Comparison of ENCODE assay signal across 14 cellular contexts in genomic region chr5:74123928-74124327, GRCh38.
A peak's percentile ranks its signal among the peaks of the same experiment; 100 is the strongest.
DNase-seq lines count a peak whose midpoint lies in the region; ATAC-seq and TF ChIP-seq lines count a peak whose summit lies in the region.
"Had no signal": no experiment of that assay in that cellular context is flagged by ENCODE, and none has a peak within 500 bp of the region (broad histone marks: within the 10 kb centered on the region; RNA-seq: fewer than 3 reads in every experiment).

No MANE protein-coding gene starts in this region.

- intact Hi-C loops in right cardiac atrium (cut with DNase I): no loop called here
- intact Hi-C loops in CD8-positive, alpha-beta T cell (cut with DNase I, micrococcal nuclease): no loop called here

- peaks cover 2% of the 10 kb centered on the region for H3K27me3 Mint-ChIP-seq in CD8-positive, alpha-beta T cell (ENCODE audit: low read depth)

- ATAC-seq in right cardiac atrium (peak; percentile 47 to 83), left lobe of liver (no peak)
- no peak for ATAC-seq in CD8-positive, alpha-beta T cell

- POLR2A ChIA-PET in CD8-positive, alpha-beta T cell (lab: Charles Lee): no interaction called here

- CTCF ChIA-PET in CD8-positive, alpha-beta T cell (lab: Charles Lee): no interaction called here

- no peak for TF ChIP-seq CTCF in CD8-positive, alpha-beta T cell (IDR thresholded peaks at IDR 0.05)

- H3K9me3 Mint-ChIP-seq in CD8-positive, alpha-beta T cell: no peaks in the 10 kb centered on the region

- no peaks in the 10 kb centered on the region for H3K9me3 ChIP-seq in GM23248 (ENCODE audit: low read depth)
- no peaks in the 10 kb centered on the region for H3K9me3 ChIP-seq in right cardiac atrium (ENCODE audit: control insufficient read depth, low read length)
- H3K9me3 ChIP-seq in CD8-positive, alpha-beta T cell (ENCODE audit: low read length): no peaks in the 10 kb centered on the region

- no peak overlapping the region for H3K4me3 Mint-ChIP-seq in CD8-positive, alpha-beta T cell

- H3K27ac Mint-ChIP-seq in CD8-positive, alpha-beta T cell: no peak overlapping the region

- in situ Hi-C loops in GM23248 (cut with MboI): no loop called here

- H3K36me3 ChIP-seq in GM23248 (ENCODE audit: low read depth): no peaks in the 10 kb centered on the region
- H3K36me3 ChIP-seq in CD8-positive, alpha-beta T cell (ENCODE audit: insufficient read depth, low read length): no peaks in the 10 kb centered on the region
- H3K36me3 ChIP-seq: BLaER1 treated with 17β-estradiol and CSF1 and Interleukin-3, amounts not matched to agents 10 nM and 100 nM had no signal

- H2AFZ ChIP-seq in GM23248: no peak overlapping the region

- no peak overlapping the region for H3K27ac ChIP-seq in GM23248
- H3K27ac ChIP-seq in right cardiac atrium (ENCODE audit: low read length): no peak overlapping the region
- no peak overlapping the region for H3K27ac ChIP-seq in CD8-positive, alpha-beta T cell (ENCODE audit: low read depth, low read length)
- H3K27ac ChIP-seq: BLaER1 treated with 17β-estradiol and CSF1 and Interleukin-3, amounts not matched to agents 10 nM and 100 nM had no signal

- H3K4me3 ChIP-seq in GM23248 (no peak overlapping the region), right cardiac atrium (ENCODE audit: low read length) (no peak overlapping the region)
- H3K4me3 ChIP-seq in CD8-positive, alpha-beta T cell (ENCODE audit: low read depth, low read length): no peak overlapping the region
- H3K4me3 ChIP-seq: BLaER1 treated with 17β-estradiol and CSF1 and Interleukin-3, amounts not matched to agents 10 nM and 100 nM had no signal

- H3K4me2 ChIP-seq in GM23248 (ENCODE audit: unreplicated experiment): no peak overlapping the region
- H3K4me2 ChIP-seq: BLaER1 treated with 17β-estradiol and CSF1 and Interleukin-3, amounts not matched to agents 10 nM and 100 nM had no signal

- H3K9me2 ChIP-seq in GM23248 (ENCODE audit: insufficient read depth): no peaks in the 10 kb centered on the region

- no peaks in the 10 kb centered on the region for H3K27me3 ChIP-seq in GM23248 (replicated peaks; ENCODE audit: insufficient read depth)
- H3K27me3 ChIP-seq in right cardiac atrium (ENCODE audit: control insufficient read depth, insufficient read depth): no peaks in the 10 kb centered on the region
- no peaks in the 10 kb centered on the region for H3K27me3 ChIP-seq in CD8-positive, alpha-beta T cell (ENCODE audit: insufficient read depth, low read length)
- H3K27me3 ChIP-seq: BLaER1 treated with 17β-estradiol and CSF1 and Interleukin-3, amounts not matched to agents 10 nM and 100 nM had no signal

- no peaks in the 10 kb centered on the region for H4K20me1 ChIP-seq in GM23248 (ENCODE audit: insufficient read depth)
- H4K20me1 ChIP-seq: BLaER1 treated with 17β-estradiol and CSF1 and Interleukin-3, amounts not matched to agents 10 nM and 100 nM had no signal

- no peaks in the 10 kb centered on the region for H3K36me3 Mint-ChIP-seq in CD8-positive, alpha-beta T cell

- no peaks in the 10 kb centered on the region for H3K79me2 ChIP-seq in GM23248 (ENCODE audit: insufficient read depth)

- no peaks in the 10 kb centered on the region for H3F3A ChIP-seq in GM23248 (ENCODE audit: insufficient read depth)

- H3K4me1 Mint-ChIP-seq in CD8-positive, alpha-beta T cell (ENCODE audit: low read depth): no peaks in the 10 kb centered on the region

- no peak overlapping the region for H3K9ac ChIP-seq in GM23248
- H3K9ac ChIP-seq: BLaER1 treated with 17β-estradiol and CSF1 and Interleukin-3, amounts not matched to agents 10 nM and 100 nM had no signal

- 40% methylated on average over 5 of the region's 5 CpGs for WGBS in GM23248 (ENCODE audit: low coverage in 1 of 2, low lambda C conversion rate in 2 of 2, missing lambda C conversion rate in 2 of 2), 2 experiments
- 68% methylated on average over 5 of the region's 5 CpGs for WGBS in right cardiac atrium

- DNase-seq in NCI-H345 (lab: John Stamatoyannopoulos, UW) (peak; percentile 8), NCI-H345 treated with DMSO at 0.1 percent for 48 hours (lab: John Stamatoyannopoulos, UW; ENCODE audit: unreplicated experiment) (no peak), GM23248 (peak; percentile 12), NCI-H446 (lab: John Stamatoyannopoulos, UW) (peak; percentile 61 to 85), right cardiac atrium (peak in 1 of 3 donors; percentile 25), SW480 (ENCODE audit: low spot score) (no peak), left lobe of liver (ENCODE audit: low spot score) (no peak)
- DNase-seq in CD8-positive, alpha-beta T cell: no peak
- DNase-seq: HCEC 1CT, MM.1S, NCI-H2171 treated with DMSO at 0.1 percent for 48 hours, NCI-H524 treated with DMSO at 0.1 percent for 48 hours, RPMI8226 had no signal

- H3K4me1 ChIP-seq in GM23248 (ENCODE audit: insufficient read depth) (no peaks in the 10 kb centered on the region), right cardiac atrium (ENCODE audit: control insufficient read depth, insufficient read depth, low read length) (peaks cover 3% of the 10 kb centered on the region)
- H3K4me1 ChIP-seq in CD8-positive, alpha-beta T cell (ENCODE audit: insufficient read depth, low read length): no peaks in the 10 kb centered on the region

Comparison
In these comparisons a context has a peak if more than half of its experiments do, and no peak if none do; other contexts are left out.
1. DNase-seq: peak in NCI-H345 (single experiment), GM23248 (single experiment) and NCI-H446 (2 of 2); none in NCI-H345 treated with DMSO at 0.1 percent for 48 hours (single experiment), SW480 (single experiment), CD8-positive, alpha-beta T cell (0 of 7) and left lobe of liver (single experiment).
2. ATAC-seq: peak in right cardiac atrium (2 of 2); none in CD8-positive, alpha-beta T cell (single experiment) and left lobe of liver (single experiment).